In genomic region chr13:114176359-114176902, GRCh38 we compare ENCODE assay signal across 11 cellular contexts. TPM values are rescaled to one million over a fixed set of nuclear protein-coding genes. Genes with fewer than 3 reads are reported as not detected.
DNase-seq lines count a peak whose midpoint lies in the region; ATAC-seq, FAIRE-seq and TF ChIP-seq lines count a peak whose summit lies in the region.
"Not testable (repeated sequence)": the region's sequence is repeated elsewhere in the genome, so short reads cannot be mapped to it uniquely, and the experiment has no call there.
"Had no signal": no experiment of that assay in that cellular context is flagged by ENCODE, and none has a peak within 500 bp of the region (broad histone marks: within the 10 kb centered on the region; RNA-seq: fewer than 3 reads in every experiment).

No MANE protein-coding gene starts in this region.

- not testable (repeated sequence) for TF ChIP-seq CTCF in upper lobe of right lung (IDR thresholded peaks at IDR 0.05)

- not testable (repeated sequence) for H3K36me3 ChIP-seq in CD8-positive, alpha-beta memory T cell (ENCODE audit: insufficient read depth, low read length); naive thymus-derived CD4-positive, alpha-beta T cell (ENCODE audit: control insufficient read depth in 2 of 3, insufficient read depth in 3 of 3, low read length in 3 of 3); upper lobe of right lung

- not testable (repeated sequence) for H3K9me3 ChIP-seq in CD8-positive, alpha-beta memory T cell (ENCODE audit: low read length); naive thymus-derived CD4-positive, alpha-beta T cell (ENCODE audit: control insufficient read depth in 2 of 3, low read length in 3 of 3)
- H3K9me3 ChIP-seq in upper lobe of right lung = peaks cover 11% of the 10 kb centered on the region

- H3K4me3 ChIP-seq in CD8-positive, alpha-beta memory T cell (ENCODE audit: low read length); naive thymus-derived CD4-positive, alpha-beta T cell (ENCODE audit: low read length); upper lobe of right lung: not testable (repeated sequence)

- H3K4me3 Mint-ChIP-seq in CD8-positive, alpha-beta memory T cell = peak overlapping the region in 1 of 7 donors; percentile 25
- H3K4me3 Mint-ChIP-seq in effector memory CD8-positive, alpha-beta T cell; naive thymus-derived CD4-positive, alpha-beta T cell: not testable (repeated sequence)

- ATAC-seq in effector memory CD8-positive, alpha-beta T cell (replicated peaks) = peak; percentile 7
- not testable (repeated sequence) for ATAC-seq in naive thymus-derived CD4-positive, alpha-beta T cell; upper lobe of right lung

- CTCF ChIA-PET in CD8-positive, alpha-beta memory T cell (lab: Charles Lee) = interaction anchor here (0.9 to 1.5 kb wide), 3 partner anchors 36 to 289 kb away, joined by 3 read pairs; no protein-coding TSS in a partner anchor
- CTCF ChIA-PET in naive thymus-derived CD4-positive, alpha-beta T cell (lab: Charles Lee) = interaction anchor here (1.2 to 2.1 kb wide), 2 partner anchors 10 to 25 kb away, joined by 3 to 5 read pairs; no protein-coding TSS in a partner anchor

- H3K27me3 ChIP-seq in CD8-positive, alpha-beta memory T cell (ENCODE audit: insufficient read depth, low read length, poor library complexity, severe bottlenecking); naive thymus-derived CD4-positive, alpha-beta T cell (ENCODE audit: control insufficient read depth in 2 of 2, insufficient read depth in 2 of 2, low read length in 2 of 2); upper lobe of right lung: not testable (repeated sequence)

- H3K27ac Mint-ChIP-seq in CD8-positive, alpha-beta memory T cell = peak overlapping the region in 6 of 8 donors; percentile 3 to 68 (median 46)
- peak overlapping the region; percentile 58 to 68 for H3K27ac Mint-ChIP-seq in effector memory CD8-positive, alpha-beta T cell
- peak overlapping the region in 5 of 9 donors; percentile 17 to 67 (median 51) for H3K27ac Mint-ChIP-seq in naive thymus-derived CD4-positive, alpha-beta T cell

- peaks cover 26 to 66% (median 61%) of the 10 kb centered on the region in 3 donors for H3K4me1 Mint-ChIP-seq in CD8-positive, alpha-beta memory T cell
- peaks cover 41 to 58% of the 10 kb centered on the region in 2 donors for H3K4me1 Mint-ChIP-seq in effector memory CD8-positive, alpha-beta T cell (ENCODE audit: low read depth in 2 of 2)
- H3K4me1 Mint-ChIP-seq in naive thymus-derived CD4-positive, alpha-beta T cell = peaks cover 15 to 69% (median 56%) of the 10 kb centered on the region in 7 donors

- intact Hi-C loops in naive thymus-derived CD4-positive, alpha-beta T cell (cut with micrococcal nuclease); upper lobe of right lung (cut with DNase I): not testable (repeated sequence)

- not testable (repeated sequence) for H3K27ac ChIP-seq in CD8-positive, alpha-beta memory T cell (ENCODE audit: low read depth, low read length); naive thymus-derived CD4-positive, alpha-beta T cell (ENCODE audit: low read depth, low read length); upper lobe of right lung

- peak; percentile 23 for FAIRE-seq in HTR-8/SVneo (lab: Jason Lieb, UNC)

- H3K4me1 ChIP-seq in CD8-positive, alpha-beta memory T cell (ENCODE audit: insufficient read depth, low read length) = peaks cover 53% of the 10 kb centered on the region
- H3K4me1 ChIP-seq in naive thymus-derived CD4-positive, alpha-beta T cell (ENCODE audit: control insufficient read depth in 2 of 2, insufficient read depth in 2 of 2, low read length in 2 of 2) = peaks cover 18 to 23% of the 10 kb centered on the region in 2 donors
- not testable (repeated sequence) for H3K4me1 ChIP-seq in upper lobe of right lung

- not testable (repeated sequence) for H3K9me3 Mint-ChIP-seq in CD8-positive, alpha-beta memory T cell; effector memory CD8-positive, alpha-beta T cell
- peaks cover 2 to 32% (median 17%) of the 10 kb centered on the region in 11 donors for H3K9me3 Mint-ChIP-seq in naive thymus-derived CD4-positive, alpha-beta T cell

- H3K27me3 Mint-ChIP-seq in CD8-positive, alpha-beta memory T cell = not testable (repeated sequence)
- H3K27me3 Mint-ChIP-seq in effector memory CD8-positive, alpha-beta T cell = peaks cover 12 to 15% of the 10 kb centered on the region in 2 donors
- peaks cover 0 to 17% (median 0%) of the 10 kb centered on the region in 5 donors for H3K27me3 Mint-ChIP-seq in naive thymus-derived CD4-positive, alpha-beta T cell

- DNase-seq in CD8-positive, alpha-beta memory T cell; HTR-8/SVneo (ENCODE audit: insufficient read length, low spot score); effector memory CD8-positive, alpha-beta T cell; naive thymus-derived CD4-positive, alpha-beta T cell: not testable (repeated sequence)
- DNase-seq in activated CD4-positive, alpha-beta T cell treated with anti-CD3 and anti-CD28 coated beads, Interleukin-2, amount 50 U/mL, for 4 hours = peak; percentile 12 to 32
- peak; percentile 39 for DNase-seq in upper lobe of right lung

- POLR2A ChIA-PET in CD8-positive, alpha-beta memory T cell (lab: Charles Lee) = not testable (repeated sequence)
- POLR2A ChIA-PET in naive thymus-derived CD4-positive, alpha-beta T cell (lab: Charles Lee) = interaction anchor here (0.8 to 2.6 kb wide), 4 partner anchors 10 to 36 kb away, joined by 3 to 9 read pairs (median 4); no protein-coding TSS in a partner anchor

- H3K36me3 Mint-ChIP-seq in CD8-positive, alpha-beta memory T cell; effector memory CD8-positive, alpha-beta T cell (ENCODE audit: insufficient read depth): not testable (repeated sequence)
- peaks cover 12 to 23% (median 16%) of the 10 kb centered on the region in 5 donors for H3K36me3 Mint-ChIP-seq in naive thymus-derived CD4-positive, alpha-beta T cell

RNA-seq across cellular contexts. Expression of gene CFAP97D2, which starts 2.6 kb away (rescaled TPM):
- total RNA-seq in CD8-positive, alpha-beta memory T cell = not detected
- 0.31 TPM for polyA plus RNA-seq in CD8-positive, alpha-beta memory T cell
- 1 to 10 TPM in 1 of 5 experiments, under 1 TPM in 1, not detected in 3; 0.27 to 1.1 TPM for total RNA-seq in naive thymus-derived CD4-positive, alpha-beta T cell
- polyA plus RNA-seq in naive thymus-derived CD4-positive, alpha-beta T cell = under 1 TPM in 1 of 2 donors, not detected in 1; 0.33 TPM
- not detected for total RNA-seq in upper lobe of right lung
- total RNA-seq: CD4-positive, CD25-positive, alpha-beta regulatory T cell; G401; GM12878; H1; HT-29 had no signal
- polyA plus RNA-seq: GM12878, H1 had no signal

RNA-seq across cellular contexts. Expression of gene RASA3, which starts 44.0 kb away (rescaled TPM):
- total RNA-seq in CD8-positive, alpha-beta memory T cell = 10 to 100 TPM; 26.4 to 27.1 TPM
- 123 TPM for polyA plus RNA-seq in CD8-positive, alpha-beta memory T cell
- 100 to 1,000 TPM; 110 to 227 (median 199) TPM for total RNA-seq in naive thymus-derived CD4-positive, alpha-beta T cell
- polyA plus RNA-seq in naive thymus-derived CD4-positive, alpha-beta T cell = 100 to 1,000 TPM; 109 to 195 TPM
- 17.3 TPM for total RNA-seq in upper lobe of right lung

RNA-seq across cellular contexts. Expression of gene CDC16, which starts 58.3 kb away (rescaled TPM):
- 10 to 100 TPM; 74.7 to 79.5 TPM for total RNA-seq in CD8-positive, alpha-beta memory T cell
- 22.1 TPM for polyA plus RNA-seq in CD8-positive, alpha-beta memory T cell
- total RNA-seq in naive thymus-derived CD4-positive, alpha-beta T cell = 100 to 1,000 TPM in 2 of 5 experiments, 10 to 100 TPM in 3; 66.0 to 108 (median 88.7) TPM
- 10 to 100 TPM; 20.1 to 20.9 TPM for polyA plus RNA-seq in naive thymus-derived CD4-positive, alpha-beta T cell
- 65.5 TPM for total RNA-seq in upper lobe of right lung
